19 cellular contexts compared by ENCODE assay signal in genomic region chr12:131188131-131189050, GRCh38.
"Had no signal": no experiment of that assay in that cellular context is flagged by ENCODE, and none has a peak within 500 bp of the region (broad histone marks: within the 10 kb centered on the region; RNA-seq: fewer than 3 reads in every experiment).

No MANE protein-coding gene starts in this region.

- H3K27ac ChIP-seq: dorsolateral prefrontal cortex, heart left ventricle, parathyroid adenoma, psoas muscle, uterus had no signal

- H3K27me3 ChIP-seq: heart left ventricle, uterus had no signal

- ATAC-seq: heart left ventricle; left lobe of liver; mucosa of descending colon; naive thymus-derived CD8-positive, alpha-beta T cell; psoas muscle; sciatic nerve had no signal

- H3K4me1 ChIP-seq: heart left ventricle, parathyroid adenoma, psoas muscle, uterus had no signal

- H3K36me3 ChIP-seq: heart left ventricle, uterus had no signal

- H3K4me3 ChIP-seq: dorsolateral prefrontal cortex, heart left ventricle, mucosa of descending colon, psoas muscle, uterus had no signal

- DNase-seq: cortex of kidney; dorsolateral prefrontal cortex; effector CD8-positive, alpha-beta T cell; heart left ventricle; hippocampal formation; mammary epithelial cell; mucosa of descending colon; naive thymus-derived CD8-positive, alpha-beta T cell; nucleus accumbens; psoas muscle; retina; stimulated activated CD4-positive, alpha-beta T cell treated with anti-CD3 and anti-CD28 coated beads, Interleukin-2, amount 100 ng/mL, for 24 hours; stimulated activated CD4-positive, alpha-beta T cell treated with anti-CD3 and anti-CD28 coated beads, Interleukin-4, amount 100 ng/mL, for 4 hours; stimulated activated naive CD4-positive, alpha-beta T cell treated with Interleukin-2 at 50 U/mL for 16 hours; trophoblast cell; uterus had no signal

- H3K9me3 ChIP-seq: psoas muscle, uterus had no signal
